ENCODE assay signal across 14 cellular contexts in genomic region chr3:120440001-120440703, GRCh38. TPM values are rescaled to one million over a fixed set of nuclear protein-coding genes. Genes with fewer than 3 reads are reported as not detected.
A peak's percentile ranks its signal among the peaks of the same experiment; 100 is the strongest.
DNase-seq lines count a peak whose midpoint lies in the region; ATAC-seq, FAIRE-seq and TF ChIP-seq lines count a peak whose summit lies in the region.
"Had no signal": no experiment of that assay in that cellular context is flagged by ENCODE, and none has a peak within 500 bp of the region (broad histone marks: within the 10 kb centered on the region; RNA-seq: fewer than 3 reads in every experiment).

No MANE protein-coding gene starts in this region.

- no peak for TF ChIP-seq CTCF in endothelial cell of umbilical vein (IDR thresholded peaks at IDR 0.05; ENCODE audit: extremely low read depth in 1 of 2, insufficient read depth in 1 of 2, low read depth in 1 of 2, low read length in 2 of 2)

- peaks cover 78% of the 10 kb centered on the region for H3K79me2 ChIP-seq in endothelial cell of umbilical vein (ENCODE audit: control insufficient read depth, insufficient read depth, low read length)

- no peak for ATAC-seq in aorta (ENCODE audit: low FRiP score)

- FAIRE-seq in endothelial cell of umbilical vein (lab: Jason Lieb, UNC): no peak
- FAIRE-seq: A204.1 had no signal

- H3K9me3 ChIP-seq in endothelial cell of umbilical vein (replicated peaks; ENCODE audit: control insufficient read depth, insufficient read depth, low read length) (no peaks in the 10 kb centered on the region), mucosa of rectum (ENCODE audit: control insufficient read depth in 2 of 2, low read length in 2 of 2) (no peaks in the 10 kb centered on the region), aorta (ENCODE audit: control insufficient read depth, low read length) (no peaks in the 10 kb centered on the region)

- no peaks in the 10 kb centered on the region for H4K20me1 ChIP-seq in endothelial cell of umbilical vein (replicated peaks; ENCODE audit: control insufficient read depth, extremely low read depth, insufficient read depth, low read length)

- no peak for TF ChIP-seq POLR2A in endothelial cell of umbilical vein (IDR thresholded peaks at IDR 0.05; ENCODE audit: low read depth, low read length)

- H3K27me3 ChIP-seq in endothelial cell of umbilical vein (ENCODE audit: control insufficient read depth in 2 of 2, insufficient read depth in 2 of 2, low read length in 2 of 2) (no peaks in the 10 kb centered on the region), mucosa of rectum (ENCODE audit: control insufficient read depth in 2 of 2, insufficient read depth in 2 of 2, low read length in 2 of 2) (no peaks in the 10 kb centered on the region), aorta (ENCODE audit: control insufficient read depth in 1 of 2, insufficient read depth in 2 of 2, low read length in 1 of 2) (no peaks in the 10 kb centered on the region)

- intact Hi-C loops in endothelial cell of umbilical vein (cut with micrococcal nuclease) (no loop called here), aorta (cut with DNase I) (no loop called here)

- peak; percentile 51 for DNase-seq in SIG-M5 treated with dmso at 0.1 percent for 504 hours (lab: John Stamatoyannopoulos, UW; ENCODE audit: unreplicated experiment)
- DNase-seq in SIG-M5 (lab: John Stamatoyannopoulos, UW): no peak
- no peak for DNase-seq in endothelial cell of umbilical vein (ENCODE audit: low read depth, low spot score)
- no peak for DNase-seq in aorta
- no peak for DNase-seq in GOT3 (lab: John Stamatoyannopoulos, UW)
- DNase-seq in globus pallidus (ENCODE audit: low spot score): no peak
- no peak for DNase-seq in DMS 273 treated with DMSO at 0.1 percent for 48 hours (lab: John Stamatoyannopoulos, UW)
- DNase-seq: activated CD4-positive, alpha-beta memory T cell treated with anti-CD3 and anti-CD28 coated beads, Interleukin-2, amount 10 ng/mL, durations not matched to agents 7 days and 5 days; Calu3; NCI-H2171 treated with DMSO at 0.1 percent for 48 hours; OCI-M1; T-helper 2 cell had no signal

- CTCF ChIA-PET in endothelial cell of umbilical vein (lab: Charles Lee): interaction anchor here (1.0 to 24.8 kb wide), 4 partner anchors 11 to 119 kb away, joined by 3 to 367 read pairs (median 13); partner anchors contain the start of gene FSTL1

- 18 to 19% methylated on average over 5 of the region's 5 CpGs for WGBS in aorta, 2 donors

- POLR2A ChIA-PET in endothelial cell of umbilical vein (lab: Charles Lee): interaction anchor here (1.8 kb wide), 1 partner anchor 9 kb away, joined by 4 read pairs; no protein-coding TSS in a partner anchor

- H2AFZ ChIP-seq in endothelial cell of umbilical vein (ENCODE audit: low read depth, low read length): no peak overlapping the region

- H3K27ac ChIP-seq in endothelial cell of umbilical vein (ENCODE audit: insufficient read depth, low read depth, low read length): peak overlapping the region; percentile 91
- peak overlapping the region; percentile 17 to 38 for H3K27ac ChIP-seq in mucosa of rectum (ENCODE audit: low read depth in 2 of 2, low read length in 2 of 2)
- H3K27ac ChIP-seq in aorta (ENCODE audit: low read depth in 1 of 2, low read length in 2 of 2): peak overlapping the region; percentile 51 to 98

- H3K36me3 ChIP-seq in endothelial cell of umbilical vein (ENCODE audit: control insufficient read depth in 2 of 2, extremely low read depth in 1 of 2, insufficient read depth in 2 of 2, low read length in 2 of 2) (peaks cover 4 to 10% of the 10 kb centered on the region in 2 experiments), mucosa of rectum (ENCODE audit: control insufficient read depth in 2 of 2, insufficient read depth in 2 of 2, low read length in 2 of 2) (no peaks in the 10 kb centered on the region), aorta (ENCODE audit: control insufficient read depth in 1 of 2, insufficient read depth in 2 of 2, low read length in 1 of 2) (no peaks in the 10 kb centered on the region)

- H3K9me1 ChIP-seq in endothelial cell of umbilical vein (replicated peaks; ENCODE audit: control insufficient read depth, extremely low read depth, insufficient read depth, low read length): no peaks in the 10 kb centered on the region

- H3K4me3 ChIP-seq in endothelial cell of umbilical vein (replicated peaks in 1 of 3; ENCODE audit: insufficient read depth in 1 of 3, low read depth in 1 of 3, low read length in 3 of 3): no peak overlapping the region
- no peak overlapping the region for H3K4me3 ChIP-seq in mucosa of rectum (ENCODE audit: low read length in 2 of 2)
- H3K4me3 ChIP-seq in aorta (ENCODE audit: low read length in 2 of 2): no peak overlapping the region

- peaks cover 67% of the 10 kb centered on the region for H3K4me1 ChIP-seq in endothelial cell of umbilical vein (ENCODE audit: control insufficient read depth, extremely low read depth, insufficient read depth, low read length)
- peaks cover 4 to 15% of the 10 kb centered on the region in 2 donors for H3K4me1 ChIP-seq in mucosa of rectum (ENCODE audit: control insufficient read depth in 2 of 2, insufficient read depth in 2 of 2, low read length in 2 of 2)
- peaks cover 8 to 27% of the 10 kb centered on the region in 2 donors for H3K4me1 ChIP-seq in aorta (ENCODE audit: control insufficient read depth in 1 of 2, insufficient read depth in 2 of 2, low read length in 2 of 2)

- dilution Hi-C loops in endothelial cell of umbilical vein (cut with MboI; ENCODE audit: extremely low pct_ligation_motif_present, low sequenced_read_pairs): no loop called here

- H3K4me2 ChIP-seq in endothelial cell of umbilical vein (ENCODE audit: insufficient read depth, low read length): no peak overlapping the region

- H3K9ac ChIP-seq in endothelial cell of umbilical vein (replicated peaks; ENCODE audit: extremely low read depth, insufficient read depth, low read length) (peak overlapping the region; percentile 63), mucosa of rectum (ENCODE audit: low read depth in 1 of 2, low read length in 2 of 2) (no peak overlapping the region)

- no TSS peak for BruUV-seq in endothelial cell of umbilical vein (replicated peaks; lab: Mats Ljungman, UMichigan)

TF ChIP-seq in endothelial cell of umbilical vein, 7 proteins besides CTCF, POLR2A, EP300 and RAD21:
- TF ChIP-seq EZH2 (IDR thresholded peaks at IDR 0.05; ENCODE audit: borderline replicate concordance, low read depth, low read length, severe bottlenecking) (no peak), MAX (IDR thresholded peaks at IDR 0.05; ENCODE audit: insufficient read depth, insufficient read length) (no peak), FOS (IDR thresholded peaks at IDR 0.05; ENCODE audit: borderline replicate concordance, insufficient read depth, low read length) (no peak)

RNA-seq across cellular contexts. Expression of gene FSTL1, which starts 10.6 kb away (rescaled TPM):
- 522 and 562 TPM in 2 replicates for total RNA-seq in endothelial cell of umbilical vein
- polyA plus RNA-seq in endothelial cell of umbilical vein: 235 and 237 TPM in 2 replicates
- polyA plus RNA-seq in endothelial cell of umbilical vein (2011; cell fraction: cytosol; rRNA removed): 250 and 312 TPM in 2 replicates
- polyA plus RNA-seq in endothelial cell of umbilical vein (2011; cell fraction: nucleus; rRNA removed): 299 and 313 TPM in 2 replicates
- polyA plus RNA-seq in endothelial cell of umbilical vein (2012): 670 and 901 TPM in 2 replicates
- 697 and 971 TPM in 2 replicates for polyA minus RNA-seq in endothelial cell of umbilical vein
- polyA minus RNA-seq in endothelial cell of umbilical vein (2011; cell fraction: cytosol; rRNA and poly(A)+ RNA removed): 5.9 TPM
- polyA minus RNA-seq in endothelial cell of umbilical vein (2011; cell fraction: nucleus; rRNA and poly(A)+ RNA removed): 149 and 281 TPM in 2 replicates
- 100 to 1,000 TPM; 716 to 833 TPM for total RNA-seq in aorta
- 100 to 1,000 TPM; 103 to 319 TPM for polyA plus RNA-seq in aorta

Comparison
In these comparisons a context has a peak if more than half of its experiments do, and no peak if none do; other contexts are left out.
1. H3K27ac ChIP-seq: peak in every context shown above with its lines; median percentile 91 in endothelial cell of umbilical vein; 74 in aorta; 28 in mucosa of rectum.